ENCODE assay signal across 9 cellular contexts in the genomic region with DNA sequence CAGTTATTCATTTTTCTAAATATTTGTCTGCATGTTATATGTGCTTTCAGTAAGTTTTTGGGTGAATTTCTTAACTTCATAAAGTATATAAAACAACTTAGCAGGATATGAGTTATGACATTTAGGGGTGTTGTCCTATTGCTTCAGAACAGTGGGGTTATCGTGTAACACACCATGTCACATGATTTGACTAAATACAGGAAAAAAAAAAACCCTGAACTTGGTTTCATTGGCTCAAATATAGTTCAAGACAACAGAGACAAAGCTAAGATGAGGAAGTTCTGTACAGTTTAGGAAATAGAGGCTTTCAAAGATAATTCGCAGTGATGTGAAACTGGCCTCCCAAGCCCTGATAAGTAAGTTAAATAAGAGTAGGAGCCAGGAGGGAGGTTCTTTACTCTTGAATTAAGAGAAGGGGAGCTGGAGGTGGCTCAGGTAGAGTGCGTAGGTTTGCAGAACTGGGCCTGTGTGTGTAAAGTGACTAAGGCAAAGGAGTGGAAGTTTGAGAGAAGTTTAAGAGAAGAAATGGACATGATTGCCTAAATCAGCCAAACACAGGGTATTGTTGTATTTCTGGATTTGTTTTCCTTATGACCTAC. TPM values are rescaled to one million over a fixed set of nuclear protein-coding genes. Genes with fewer than 3 reads are reported as not detected.
DNase-seq lines count a peak whose midpoint lies in the region; ATAC-seq and TF ChIP-seq lines count a peak whose summit lies in the region.
"Had no signal": no experiment of that assay in that cellular context is flagged by ENCODE, and none has a peak within 500 bp of the region (broad histone marks: within the 10 kb centered on the region; RNA-seq: fewer than 3 reads in every experiment).

No MANE protein-coding gene starts in this region.

- POLR2A ChIA-PET in RWPE1 (lab: Yijun Ruan, JAX; ENCODE audit: low non-redundant PET) = no interaction called here

- H3K4me1 ChIP-seq in SJCRH30 = peaks cover 29% of the 10 kb centered on the region

- no peak overlapping the region for H3K4me3 ChIP-seq in fibroblast of pulmonary artery (replicated peaks; ENCODE audit: low read depth, low read length)
- H3K4me3 ChIP-seq in SJCRH30 = no peak overlapping the region

- CTCF ChIA-PET in RWPE1 (lab: Yijun Ruan, JAX) = interaction anchor here (0.5 to 2.3 kb wide), 2 partner anchors 49 to 377 kb away, joined by 3 to 8 read pairs; no protein-coding TSS in a partner anchor

- no peaks in the 10 kb centered on the region for H3K27me3 ChIP-seq in SJCRH30

- intact Hi-C loops in sciatic nerve (cut with DNase I) = no loop called here

- peak overlapping the region; percentile 78 for H3K27ac ChIP-seq in RWPE1
- H3K27ac ChIP-seq in SJCRH30 = no peak overlapping the region

- DNase-seq in RWPE1 (ENCODE audit: low spot score) = no peak
- DNase-seq in fibroblast of pulmonary artery (ENCODE audit: low read depth) = peak; percentile 49
- DNase-seq in sciatic nerve (ENCODE audit: low spot score) = no peak
- no peak for DNase-seq in dedifferentiated amniotic fluid mesenchymal stem cell (ENCODE audit: extremely low spot score)
- no peak for DNase-seq in AG08396 (ENCODE audit: low spot score)
- DNase-seq in SJCRH30 = no peak
- DNase-seq: NCI-H510A had no signal

- no peaks in the 10 kb centered on the region for H3K9me3 ChIP-seq in SJCRH30 (replicated peaks)

- TF ChIP-seq CTCF in RWPE1 (conservative IDR thresholded peaks at IDR 0.05; ENCODE audit: low read depth) = no peak
- no peak for TF ChIP-seq CTCF in fibroblast of pulmonary artery (IDR thresholded peaks at IDR 0.05; ENCODE audit: low read length, missing control alignments)

- no peaks in the 10 kb centered on the region for H3K36me3 ChIP-seq in SJCRH30

- ATAC-seq in GM19328 (IDR thresholded peaks at IDR 0.05; ENCODE audit: unreplicated experiment) = peak; percentile 39
- ATAC-seq in sciatic nerve = peak; percentile 67
- no peak for ATAC-seq in GM19452 (IDR thresholded peaks at IDR 0.05; ENCODE audit: unreplicated experiment)

RNA-seq across cellular contexts. Expression of a gene that starts 53.9 kb away (rescaled TPM):
- total RNA-seq in sciatic nerve = 50.2 TPM
- 44.0 and 48.7 TPM in 2 replicates for total RNA-seq in SJCRH30 (2014; rRNA removed; shearing (Covaris generic))
